1 cellular context compared by ENCODE assay signal in genomic region chr11:78187366-78188011, GRCh38.
A peak's percentile ranks its signal among the peaks of the same experiment; 100 is the strongest.
TF ChIP-seq lines count a peak whose summit lies in the region.

No MANE protein-coding gene starts in this region.

TF ChIP-seq in HepG2, 621 proteins besides CTCF, POLR2A, EP300 and RAD21:
- TF ChIP-seq ZNF563 (CRISPR knock-in tag; IDR thresholded peaks at IDR 0.05) (0 out of 2 replicates have a peak, but pooled peaks have one; percentile 48), HDAC2 (CRISPR knock-in tag; IDR thresholded peaks at IDR 0.05) (0 out of 2 replicates have a peak, but pooled peaks have one; percentile 4), ZNF430 (CRISPR knock-in tag; IDR thresholded peaks at IDR 0.05) (0 out of 2 replicates have a peak, but pooled peaks have one; percentile 1), SSRP1 (CRISPR knock-in tag; IDR thresholded peaks at IDR 0.05) (no peak), ZNF75D (CRISPR knock-in tag; IDR thresholded peaks at IDR 0.05; ENCODE audit: borderline replicate concordance) (no peak), NFKBIZ (CRISPR knock-in tag; IDR thresholded peaks at IDR 0.05) (0 out of 2 replicates have a peak, but pooled peaks have one; percentile 2)
